ENCODE assay signal across 8 cellular contexts in genomic region chr22:30288414-30289125, GRCh38. TPM values are rescaled to one million over a fixed set of nuclear protein-coding genes. Genes with fewer than 3 reads are reported as not detected.
A peak's percentile ranks its signal among the peaks of the same experiment; 100 is the strongest.
DNase-seq lines count a peak whose midpoint lies in the region; ATAC-seq, FAIRE-seq and TF ChIP-seq lines count a peak whose summit lies in the region.

No MANE protein-coding gene starts in this region.

- H3K36me3 ChIP-seq in IMR-90 (ENCODE audit: control insufficient read depth, insufficient read depth, low read length) (peaks cover 42% of the 10 kb centered on the region), bronchial epithelial cell (ENCODE audit: control insufficient read depth, insufficient read depth, low read length) (peaks cover 8% of the 10 kb centered on the region), mucosa of descending colon (ENCODE audit: low read depth) (peaks cover 2% of the 10 kb centered on the region)

- dilution Hi-C loops in IMR-90 (cut with HindIII; ENCODE audit: low sequenced_read_pairs, unreplicated experiment): no loop called here

- H4K20me1 ChIP-seq in IMR-90 (ENCODE audit: insufficient read depth, low read length): peaks cover 15% of the 10 kb centered on the region

- intact Hi-C loops in IMR-90 (cut with micrococcal nuclease) (loop anchor here (1.0 to 2.0 kb wide), 4 partner anchors 25 to 99 kb away; partner anchors contain the start of genes CCDC157, RNF215, SF3A1 and TBC1D10A), mucosa of descending colon (cut with DNase I, micrococcal nuclease) (loop anchor here (5.0 to 10.0 kb wide), 2 partner anchors 56 to 181 kb away; no protein-coding TSS in a partner anchor)

- H2BK15ac ChIP-seq in IMR-90 (ENCODE audit: low read depth, low read length): no peak overlapping the region

- in situ Hi-C loops in IMR-90 (cut with MboI; ENCODE audit: low sequenced_read_pairs): no loop called here

- H3K4me1 ChIP-seq in IMR-90 (ENCODE audit: control insufficient read depth, insufficient read depth, low read length) (peaks cover 20% of the 10 kb centered on the region; the same call in 1 of the 2 replicates), mucosa of descending colon (ENCODE audit: low read depth) (peaks cover 20% of the 10 kb centered on the region)

- TF ChIP-seq RAD21 in IMR-90 (IDR thresholded peaks at IDR 0.05; ENCODE audit: low read length): no peak

- H3K9me1 ChIP-seq in IMR-90 (ENCODE audit: insufficient read depth, low read length): peaks cover 6% of the 10 kb centered on the region

- H3K18ac ChIP-seq in IMR-90 (ENCODE audit: low read depth, low read length): no peak overlapping the region

- H4K91ac ChIP-seq in IMR-90 (ENCODE audit: insufficient read depth, low read depth, low read length): peak overlapping the region; percentile 35; the same call in 1 of the 2 replicates

- H2BK120ac ChIP-seq in IMR-90 (ENCODE audit: low read depth, low read length): no peak overlapping the region

- POLR2A ChIA-PET in IMR-90 (lab: Charles Lee; ENCODE audit: unreplicated experiment): interaction anchor here (0.6 to 1.1 kb wide), 2 partner anchors 38 to 99 kb away, joined by 3 to 5 read pairs; partner anchors contain the start of genes RNF215 and TBC1D10A

- H3K9me3 ChIP-seq in IMR-90 (ENCODE audit: control insufficient read depth, insufficient read depth, low read length): no peaks in the 10 kb centered on the region
- H3K9me3 ChIP-seq in mucosa of descending colon: no peaks in the 10 kb centered on the region

- H3K27me3 ChIP-seq in IMR-90 (ENCODE audit: control insufficient read depth, insufficient read depth, low read length) (no peaks in the 10 kb centered on the region), bronchial epithelial cell (ENCODE audit: control insufficient read depth, insufficient read depth, low read length) (no peaks in the 10 kb centered on the region)

- peak overlapping the region; percentile 73 for H3K4ac ChIP-seq in IMR-90 (ENCODE audit: low read depth, low read length)

- H3K23ac ChIP-seq in IMR-90 (ENCODE audit: low read depth, low read length): peak overlapping the region; percentile 43; the same call in 1 of the 2 replicates

- H2BK20ac ChIP-seq in IMR-90 (ENCODE audit: low read depth, low read length): no peak overlapping the region

- H3K4me3 ChIP-seq in IMR-90 (ENCODE audit: insufficient read depth, low read depth, low read length): peak overlapping the region; percentile 90
- H3K4me3 ChIP-seq in bronchial epithelial cell (ENCODE audit: low read depth, low read length): peak overlapping the region; percentile 73
- peak overlapping the region; percentile 59 for H3K4me3 ChIP-seq in mucosa of descending colon

- peak overlapping the region; percentile 80 for H3K9ac ChIP-seq in IMR-90 (ENCODE audit: low read depth, low read length)

- H2AK5ac ChIP-seq in IMR-90 (ENCODE audit: low read depth, low read length): peak overlapping the region; percentile 43

- peak overlapping the region; percentile 69 for H3K27ac ChIP-seq in 22Rv1
- H3K27ac ChIP-seq in IMR-90 (ENCODE audit: insufficient read depth, low read length): peak overlapping the region; percentile 57

- H2AFZ ChIP-seq in IMR-90 (replicated peaks; ENCODE audit: low read length, poor library complexity): peak overlapping the region; percentile 92

- peak overlapping the region; percentile 4; the same call in 1 of the 2 replicates for H4K5ac ChIP-seq in IMR-90 (ENCODE audit: low read depth, low read length)

- peak overlapping the region; percentile 84 for H3K4me2 ChIP-seq in IMR-90 (ENCODE audit: low read depth, low read length)

- peak overlapping the region; percentile 74 for H3K14ac ChIP-seq in IMR-90 (replicated peaks; ENCODE audit: low read depth, low read length)

- BruUV-seq in IMR-90 (replicated peaks; lab: Mats Ljungman, UMichigan): no TSS peak

- TF ChIP-seq CTCF in 22Rv1 (IDR thresholded peaks at IDR 0.05): no peak
- TF ChIP-seq CTCF in IMR-90 (conservative IDR thresholded peaks at IDR 0.05; ENCODE audit: low read depth, low read length): no peak
- TF ChIP-seq CTCF in bronchial epithelial cell (IDR thresholded peaks at IDR 0.05; ENCODE audit: insufficient read depth, low read length, severe bottlenecking): no peak
- TF ChIP-seq CTCF in mucosa of descending colon (IDR thresholded peaks at IDR 0.05): no peak

- H2BK5ac ChIP-seq in IMR-90 (ENCODE audit: low read depth, low read length, poor library complexity, severe bottlenecking): no peak overlapping the region

- DNase-seq in IMR-90 (no peak), bronchial epithelial cell (ENCODE audit: low read depth) (no peak), mucosa of descending colon (peak in 1 of 3 donors; percentile 57), NOMO-1 (lab: John Stamatoyannopoulos, UW; ENCODE audit: unreplicated experiment in 2 of 2) (no peak), activated gamma-delta T cell (lab: John Stamatoyannopoulos, UW) (no peak)
- DNase-seq in stimulated activated CD4-positive, alpha-beta T cell treated with anti-CD3 and anti-CD28 coated beads, Interleukin-1b, Interleukin-23, amount 100 ng/mL, for 48 hours: no peak

- TF ChIP-seq POLR2A in IMR-90 (IDR thresholded peaks at IDR 0.05; ENCODE audit: low read depth, low read length): no peak

- ATAC-seq in IMR-90 (ENCODE audit: low read depth): no peak
- no peak for ATAC-seq in mucosa of descending colon
- ATAC-seq in HG03039 (IDR thresholded peaks at IDR 0.05; ENCODE audit: unreplicated experiment): no peak

- CTCF ChIA-PET in IMR-90 (lab: Yijun Ruan, JAX): interaction anchor here (0.6 to 2.0 kb wide), 12 partner anchors 11 to 184 kb away, joined by 3 to 9 read pairs (median 4); partner anchors contain the start of gene SEC14L2

- peak overlapping the region; percentile 84 for H2AK9ac ChIP-seq in IMR-90 (replicated peaks; ENCODE audit: low read depth, low read length, poor library complexity)

- peak overlapping the region; percentile 38; the same call in 1 of the 2 replicates for H3K56ac ChIP-seq in IMR-90 (ENCODE audit: extremely low read depth, insufficient read depth, low read length)

- 90% methylated on average over 2 of the region's 27 CpGs; no CpG with 5 or more reads in 1 of the 2 experiments for WGBS in IMR-90 (ENCODE audit: extremely low coverage in 2 of 2, insufficient read length in 1 of 2), 2 experiments

- FAIRE-seq in bronchial epithelial cell (lab: Jason Lieb, UNC): no peak

- peaks cover 0 to 14% of the 10 kb centered on the region in 2 experiments; a peak in 3 of 4 replicates for H3K79me1 ChIP-seq in IMR-90 (ENCODE audit: low read depth in 1 of 2, low read length in 2 of 2)

- peak overlapping the region; percentile 47 to 61; a peak in 3 of 4 replicates for H4K8ac ChIP-seq in IMR-90 (ENCODE audit: low read depth in 2 of 2, low read length in 2 of 2)

TF ChIP-seq in IMR-90, 13 proteins besides CTCF, POLR2A, EP300 and RAD21 (continues in another document):
- TF ChIP-seq BHLHE40 (IDR thresholded peaks at IDR 0.05; ENCODE audit: low read depth, low read length): no peak
- no peak for TF ChIP-seq CHD1 (IDR thresholded peaks at IDR 0.05; ENCODE audit: low read depth, low read length)
- no peak for TF ChIP-seq RFX5 (IDR thresholded peaks at IDR 0.05; ENCODE audit: low read depth, low read length)
- TF ChIP-seq CEBPB (IDR thresholded peaks at IDR 0.05; ENCODE audit: low read depth, low read length): no peak
- no peak for TF ChIP-seq ELK1 (IDR thresholded peaks at IDR 0.05; ENCODE audit: borderline replicate concordance, low read depth, low read length)
- no peak for TF ChIP-seq SMC3 (IDR thresholded peaks at IDR 0.05; ENCODE audit: low read depth, low read length)
- no peak for TF ChIP-seq MXI1 (IDR thresholded peaks at IDR 0.05; ENCODE audit: borderline replicate concordance, low read depth, low read length)
- TF ChIP-seq MAZ (IDR thresholded peaks at IDR 0.05; ENCODE audit: borderline replicate concordance, low read depth, low read length): no peak
- TF ChIP-seq NFE2L2 (IDR thresholded peaks at IDR 0.05; ENCODE audit: low read depth, low read length): no peak
- no peak for TF ChIP-seq RCOR1 (IDR thresholded peaks at IDR 0.05; ENCODE audit: insufficient replicate concordance, low read length)
- TF ChIP-seq MAFK (IDR thresholded peaks at IDR 0.05; ENCODE audit: low read depth, low read length): no peak
- TF ChIP-seq FOS (IDR thresholded peaks at IDR 0.05; ENCODE audit: low read depth, low read length): no peak

RNA-seq across cellular contexts. Expression of gene CASTOR1, which starts 0.7 kb away (rescaled TPM):
- total RNA-seq in IMR-90 (2012; rRNA removed) (10.6 and 11.7 TPM in 2 replicates), bronchial epithelial cell (2.4 and 7.0 TPM in 2 replicates), mucosa of descending colon (1 to 10 TPM; 6.1 to 8.4 (median 7.6) TPM)
- 23.5 and 26.9 TPM in 2 replicates for polyA plus RNA-seq in IMR-90 (2012; rRNA removed)
- 11.4 and 33.1 TPM in 2 replicates for polyA plus RNA-seq in IMR-90 (2012; cell fraction: cytosol; rRNA removed)
- 55.8 and 106 TPM in 2 replicates for polyA plus RNA-seq in IMR-90 (2012; cell fraction: nucleus; rRNA removed; ENCODE audit: low replicate concordance)

RNA-seq across cellular contexts. Expression of gene OSM, which starts 21.9 kb away (rescaled TPM):
- total RNA-seq in IMR-90 (2012; rRNA removed) (not detected in 2 replicates), bronchial epithelial cell (not detected in 2 replicates), mucosa of descending colon (1 to 10 TPM in 1 of 3 donors, under 1 TPM in 1, not detected in 1; 0.41 to 1.0 TPM)
- not detected in 2 replicates for polyA plus RNA-seq in IMR-90 (2012; rRNA removed)
- 0.07 TPM in 1 of 2 replicates, not detected in the other for polyA plus RNA-seq in IMR-90 (2012; cell fraction: cytosol; rRNA removed)
- 0.42 and 0.81 TPM in 2 replicates for polyA plus RNA-seq in IMR-90 (2012; cell fraction: nucleus; rRNA removed; ENCODE audit: low replicate concordance)

RNA-seq across cellular contexts. Expression of gene TBC1D10A, which starts 38.2 kb away (rescaled TPM):
- total RNA-seq in IMR-90 (2012; rRNA removed) (16.3 and 18.9 TPM in 2 replicates), bronchial epithelial cell (6.6 and 12.2 TPM in 2 replicates), mucosa of descending colon (10 to 100 TPM; 29.7 to 41.4 (median 32.2) TPM)
- polyA plus RNA-seq in IMR-90 (2012; rRNA removed): 33.1 and 34.4 TPM in 2 replicates
- polyA plus RNA-seq in IMR-90 (2012; cell fraction: cytosol; rRNA removed): 22.6 and 33.5 TPM in 2 replicates
- 55.4 and 88.5 TPM in 2 replicates for polyA plus RNA-seq in IMR-90 (2012; cell fraction: nucleus; rRNA removed; ENCODE audit: low replicate concordance)

RNA-seq across cellular contexts. Expression of gene LIF, which starts 42.0 kb away (rescaled TPM):
- total RNA-seq in IMR-90 (2012; rRNA removed): 79.4 and 130 TPM in 2 replicates
- polyA plus RNA-seq in IMR-90 (2012; rRNA removed): 203 and 214 TPM in 2 replicates
- 41.6 and 110 TPM in 2 replicates for polyA plus RNA-seq in IMR-90 (2012; cell fraction: cytosol; rRNA removed)
- polyA plus RNA-seq in IMR-90 (2012; cell fraction: nucleus; rRNA removed; ENCODE audit: low replicate concordance): 1,609 and 2,085 TPM in 2 replicates
- total RNA-seq in bronchial epithelial cell: under 0.01 and 0.26 TPM in 2 replicates
- total RNA-seq in mucosa of descending colon: 10 to 100 TPM in 1 of 3 donors, 1 to 10 TPM in 2; 9.1 to 10.0 (median 9.9) TPM
